In genomic region chr5:107873877-107874276, GRCh38 we compare ENCODE assay signal across 20 cellular contexts.
"Had no signal": no experiment of that assay in that cellular context is flagged by ENCODE, and none has a peak within 500 bp of the region (broad histone marks: within the 10 kb centered on the region; RNA-seq: fewer than 3 reads in every experiment).

No MANE protein-coding gene starts in this region.

- DNase-seq: activated CD4-positive, alpha-beta T cell treated with anti-CD3 and anti-CD28 coated beads, Interleukin-2, amount 10 ng/mL, durations not matched to agents 24 days and 14 days; activated CD8-positive, alpha-beta T cell treated with anti-CD3 and anti-CD28 coated beads for 36 hours; activated naive CD4-positive, alpha-beta T cell; activated naive CD8-positive, alpha-beta T cell treated with anti-CD3 and anti-CD28 coated beads for 36 hours; activated T-cell treated with anti-CD3 and anti-CD28 coated beads, Interleukin-2, amount 50 U/mL, for 1 hour; amniotic stem cell; central memory CD4-positive, alpha-beta T cell; dorsolateral prefrontal cortex; left cardiac atrium; lower lobe of right lung; posterior cingulate gyrus; stimulated activated CD4-positive, alpha-beta T cell treated with anti-CD3 and anti-CD28 coated beads, Interleukin-2, amount 100 ng/mL, for 24 hours; stimulated activated naive CD4-positive, alpha-beta T cell treated with Interleukin-2 at 50 U/mL for 16 hours; substantia nigra; T-helper 9 cell had no signal

- H3K27me3 Mint-ChIP-seq: activated CD4-positive, alpha-beta T cell treated with anti-CD3 and anti-CD28 coated beads, Interleukin-2, amount 10 ng/mL, durations not matched to agents 24 days and 14 days; activated CD8-positive, alpha-beta T cell treated with anti-CD3 and anti-CD28 coated beads for 36 hours; activated naive CD8-positive, alpha-beta T cell treated with anti-CD3 and anti-CD28 coated beads for 36 hours; activated T-helper 17 cell treated with anti-CD3 and anti-CD28 coated beads, Interleukin-2, amount 50 U/mL, for 72 hours; natural killer cell treated with Interleukin-12 subunit alpha and Interleukin-12 subunit beta and Interleukin-15 and Interleukin-18, amount 100 ng/mL, for 72 hours had no signal

- FAIRE-seq: colon, urothelium cell line had no signal

- H3K27ac ChIP-seq: dorsolateral prefrontal cortex, lower lobe of right lung had no signal

- H3K36me3 ChIP-seq: lower lobe of right lung, tibial nerve had no signal

- H3K27ac Mint-ChIP-seq: activated CD4-positive, alpha-beta T cell treated with anti-CD3 and anti-CD28 coated beads, Interleukin-2, amount 10 ng/mL, durations not matched to agents 24 days and 14 days; activated CD8-positive, alpha-beta T cell treated with anti-CD3 and anti-CD28 coated beads for 36 hours; activated naive CD8-positive, alpha-beta T cell treated with anti-CD3 and anti-CD28 coated beads for 36 hours; activated T-helper 17 cell treated with anti-CD3 and anti-CD28 coated beads, Interleukin-2, amount 50 U/mL, for 72 hours; natural killer cell treated with Interleukin-12 subunit alpha and Interleukin-12 subunit beta and Interleukin-15 and Interleukin-18, amount 100 ng/mL, for 72 hours had no signal

- H3K9me3 Mint-ChIP-seq: activated CD8-positive, alpha-beta T cell treated with anti-CD3 and anti-CD28 coated beads for 36 hours; activated naive CD8-positive, alpha-beta T cell treated with anti-CD3 and anti-CD28 coated beads for 36 hours; activated T-helper 17 cell treated with anti-CD3 and anti-CD28 coated beads, Interleukin-2, amount 50 U/mL, for 72 hours; natural killer cell treated with Interleukin-12 subunit alpha and Interleukin-12 subunit beta and Interleukin-15 and Interleukin-18, amount 100 ng/mL, for 72 hours had no signal

- H3K9me3 ChIP-seq: lower lobe of right lung, tibial nerve had no signal

- H3K4me1 ChIP-seq: lower lobe of right lung had no signal

- H3K36me3 Mint-ChIP-seq: natural killer cell treated with Interleukin-12 subunit alpha and Interleukin-12 subunit beta and Interleukin-15 and Interleukin-18, amount 100 ng/mL, for 72 hours had no signal

- H3K27me3 ChIP-seq: dorsolateral prefrontal cortex, tibial nerve had no signal

- H3K4me3 ChIP-seq: dorsolateral prefrontal cortex, lower lobe of right lung, tibial nerve had no signal

- ATAC-seq: activated CD8-positive, alpha-beta T cell treated with anti-CD3 and anti-CD28 coated beads for 36 hours; activated T-helper 17 cell treated with anti-CD3 and anti-CD28 coated beads, Interleukin-2, amount 50 U/mL, for 72 hours; left cardiac atrium; lower lobe of right lung; natural killer cell treated with Interleukin-12 subunit alpha and Interleukin-12 subunit beta and Interleukin-15 and Interleukin-18, amount 100 ng/mL, for 72 hours had no signal

- H3K4me3 Mint-ChIP-seq: activated CD4-positive, alpha-beta T cell treated with anti-CD3 and anti-CD28 coated beads, Interleukin-2, amount 10 ng/mL, durations not matched to agents 24 days and 14 days; activated CD8-positive, alpha-beta T cell treated with anti-CD3 and anti-CD28 coated beads for 36 hours; activated naive CD8-positive, alpha-beta T cell treated with anti-CD3 and anti-CD28 coated beads for 36 hours; activated T-helper 17 cell treated with anti-CD3 and anti-CD28 coated beads, Interleukin-2, amount 50 U/mL, for 72 hours; natural killer cell treated with Interleukin-12 subunit alpha and Interleukin-12 subunit beta and Interleukin-15 and Interleukin-18, amount 100 ng/mL, for 72 hours had no signal
